10 cellular contexts compared by ENCODE assay signal in genomic region chr10:26481914-26482550, GRCh38. TPM values are rescaled to one million over a fixed set of nuclear protein-coding genes. Genes with fewer than 3 reads are reported as not detected.
A peak's percentile ranks its signal among the peaks of the same experiment; 100 is the strongest.
DNase-seq lines count a peak whose midpoint lies in the region; ATAC-seq and TF ChIP-seq lines count a peak whose summit lies in the region.
"Had no signal": no experiment of that assay in that cellular context is flagged by ENCODE, and none has a peak within 500 bp of the region (broad histone marks: within the 10 kb centered on the region; RNA-seq: fewer than 3 reads in every experiment).

No MANE protein-coding gene starts in this region.

- no peaks in the 10 kb centered on the region for H3K27me3 ChIP-seq in OCI-LY1 (ENCODE audit: insufficient read depth, low read length)
- no peaks in the 10 kb centered on the region for H3K27me3 ChIP-seq in mucosa of rectum (ENCODE audit: control insufficient read depth in 2 of 2, insufficient read depth in 2 of 2, low read length in 2 of 2)

- H3K9me2 ChIP-seq in OCI-LY1 (ENCODE audit: low read depth, low read length), result no peaks in the 10 kb centered on the region

- H2AFZ ChIP-seq in OCI-LY1 (ENCODE audit: low read length), result no peak overlapping the region

- no peak for TF ChIP-seq CTCF in OCI-LY1 (IDR thresholded peaks at IDR 0.05; ENCODE audit: low read length)

- peaks cover 8% of the 10 kb centered on the region for H3F3A ChIP-seq in OCI-LY1 (ENCODE audit: insufficient read depth, low read length)

- intact Hi-C loops in left colon (cut with DNase I, micrococcal nuclease), result no loop called here

- peak overlapping the region; percentile 64 for H3K4me2 ChIP-seq in OCI-LY1 (ENCODE audit: low read length)

- H3K36me3 ChIP-seq in OCI-LY1 (ENCODE audit: insufficient read depth, low read length) (peaks cover 14% of the 10 kb centered on the region), mucosa of rectum (ENCODE audit: control insufficient read depth in 2 of 2, insufficient read depth in 2 of 2, low read length in 2 of 2) (no peaks in the 10 kb centered on the region)

- H3K9me3 ChIP-seq in OCI-LY1 (ENCODE audit: low read length), result no peaks in the 10 kb centered on the region
- no peaks in the 10 kb centered on the region for H3K9me3 ChIP-seq in mucosa of rectum (ENCODE audit: control insufficient read depth in 2 of 2, low read length in 2 of 2)

- ATAC-seq in GM18519 (IDR thresholded peaks at IDR 0.05; ENCODE audit: low FRiP score, unreplicated experiment) (peak; percentile 43), HG02678 (IDR thresholded peaks at IDR 0.05; ENCODE audit: unreplicated experiment) (peak; percentile 53), HG03025 (IDR thresholded peaks at IDR 0.05; ENCODE audit: low FRiP score, unreplicated experiment) (no peak), left colon (no peak)
- ATAC-seq: Panc1 had no signal

- H3K27ac ChIP-seq in OCI-LY1 (ENCODE audit: low read depth, low read length, poor library complexity, severe bottlenecking), result peak overlapping the region; percentile 96
- peak overlapping the region; percentile 26 to 57 for H3K27ac ChIP-seq in mucosa of rectum (ENCODE audit: low read depth in 2 of 2, low read length in 2 of 2)
- H3K27ac ChIP-seq in substantia nigra (ENCODE audit: low read depth, low read length, poor library complexity, severe bottlenecking), result no peak overlapping the region

- H3K4me1 ChIP-seq in OCI-LY1 (ENCODE audit: insufficient read depth, low read length, severe bottlenecking) (peaks cover 99% of the 10 kb centered on the region), mucosa of rectum (ENCODE audit: control insufficient read depth in 2 of 2, insufficient read depth in 2 of 2, low read length in 2 of 2) (peaks cover 0 to 7% of the 10 kb centered on the region in 2 donors)

- no peak for DNase-seq in substantia nigra (lab: John Stamatoyannopoulos, UW)
- no peak for DNase-seq in stimulated activated CD4-positive, alpha-beta T cell treated with anti-CD3 and anti-CD28 coated beads, Interleukin-4, amount 100 ng/mL, for 24 hours
- DNase-seq in left colon, result no peak

- H3K9ac ChIP-seq in OCI-LY1 (ENCODE audit: low read length), result peak overlapping the region; percentile 45
- no peak overlapping the region for H3K9ac ChIP-seq in mucosa of rectum (ENCODE audit: low read depth in 1 of 2, low read length in 2 of 2)

- H3K4me3 ChIP-seq in OCI-LY1 (ENCODE audit: low read depth, low read length, poor library complexity, severe bottlenecking) (peak overlapping the region; percentile 41), mucosa of rectum (ENCODE audit: low read length in 2 of 2) (peak overlapping the region in 1 of 2 donors; percentile 1)

- H3K79me2 ChIP-seq in OCI-LY1 (ENCODE audit: insufficient read depth, low read length), result peaks cover 63% of the 10 kb centered on the region

- H4K20me1 ChIP-seq in OCI-LY1 (ENCODE audit: insufficient read depth, low read length), result no peaks in the 10 kb centered on the region

RNA-seq across cellular contexts. Expression of gene APBB1IP, which starts 43.9 kb away (rescaled TPM):
- total RNA-seq in left colon, result 1 to 10 TPM; 2.0 to 4.6 TPM
- total RNA-seq: bronchial epithelial cell had no signal

Comparison
In these comparisons a context has a peak if more than half of its experiments do, and no peak if none do; other contexts are left out.
1. ATAC-seq: peak in GM18519 (single experiment) and HG02678 (single experiment); none in HG03025 (single experiment) and left colon (single experiment).